ENCODE assay signal across 8 cellular contexts in the genomic region with DNA sequence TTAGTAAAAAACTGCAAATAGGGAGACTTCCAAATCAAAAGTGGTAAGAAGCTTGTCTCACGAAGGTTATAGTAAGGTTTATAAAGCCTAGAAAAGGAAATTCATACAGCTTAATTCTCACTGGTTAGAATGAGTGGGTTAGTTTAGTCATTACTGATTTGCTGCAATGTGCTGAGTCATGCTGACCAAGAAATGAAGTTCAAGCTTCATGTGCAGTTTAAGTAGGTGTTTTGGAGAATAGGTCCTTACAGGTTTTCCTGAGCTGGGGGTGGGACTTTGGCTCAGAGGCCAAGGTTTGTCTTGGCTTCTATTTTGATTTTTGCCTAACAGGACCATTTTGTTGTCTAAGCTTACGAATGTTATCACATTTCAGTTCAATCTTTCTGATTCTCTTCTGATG. TPM values are rescaled to one million over a fixed set of nuclear protein-coding genes. Genes with fewer than 3 reads are reported as not detected.
DNase-seq lines count a peak whose midpoint lies in the region; ATAC-seq and TF ChIP-seq lines count a peak whose summit lies in the region.

No MANE protein-coding gene starts in this region.

- peak; percentile 69 for ATAC-seq in GM18870 (IDR thresholded peaks at IDR 0.05; ENCODE audit: unreplicated experiment)
- ATAC-seq in upper lobe of left lung (ENCODE audit: low FRiP score in 2 of 2) = peak; percentile 62 to 76

- H3K9me3 ChIP-seq in upper lobe of left lung (no peaks in the 10 kb centered on the region), WERI-Rb-1 (ENCODE audit: severe bottlenecking) (no peaks in the 10 kb centered on the region)

- H3K36me3 ChIP-seq in upper lobe of left lung (peaks cover 0 to 5% (median 2%) of the 10 kb centered on the region in 4 donors), WERI-Rb-1 (peaks cover 19% of the 10 kb centered on the region)

- DNase-seq in AG09319 (ENCODE audit: extremely low read depth, low read depth) (peak; percentile 67), LHCN-M2 (ENCODE audit: low read depth) (peak; percentile 78), amniotic stem cell (lab: John Stamatoyannopoulos, UW) (peak; percentile 38), upper lobe of left lung (peak in 1 of 2 donors; percentile 58), WERI-Rb-1 (no peak), SKM-1 (lab: John Stamatoyannopoulos, UW; ENCODE audit: unreplicated experiment) (no peak)

- no peaks in the 10 kb centered on the region for H3K27me3 ChIP-seq in layer of hippocampus (ENCODE audit: control insufficient read depth, insufficient read depth, low read length)
- H3K27me3 ChIP-seq in upper lobe of left lung = no peaks in the 10 kb centered on the region
- H3K27me3 ChIP-seq in WERI-Rb-1 (ENCODE audit: insufficient read depth, low read depth, severe bottlenecking) = no peaks in the 10 kb centered on the region

- peak overlapping the region; percentile 54 for H3K27ac ChIP-seq in layer of hippocampus (ENCODE audit: low read depth, low read length)
- peak overlapping the region in 2 of 4 donors; percentile 16 to 48 for H3K27ac ChIP-seq in upper lobe of left lung
- H3K27ac ChIP-seq in WERI-Rb-1 = no peak overlapping the region

- no peak for TF ChIP-seq POLR2A in upper lobe of left lung (IDR thresholded peaks at IDR 0.05)

- TF ChIP-seq EP300 in upper lobe of left lung (IDR thresholded peaks at IDR 0.05) = no peak

- H3K4me1 ChIP-seq in upper lobe of left lung = peaks cover 7 to 16% (median 14%) of the 10 kb centered on the region in 4 donors

- TF ChIP-seq CTCF in AG09319 (IDR thresholded peaks at IDR 0.05; ENCODE audit: low read depth, low read length) = no peak
- TF ChIP-seq CTCF in upper lobe of left lung (IDR thresholded peaks at IDR 0.05) = no peak
- no peak for TF ChIP-seq CTCF in WERI-Rb-1 (IDR thresholded peaks at IDR 0.05; ENCODE audit: low read depth, low read length)

- WGBS in upper lobe of left lung, 2 donors = 57 to 61% methylated on average over 2 of the region's 2 CpGs

- H3K4me3 ChIP-seq in upper lobe of left lung = no peak overlapping the region
- H3K4me3 ChIP-seq in WERI-Rb-1 (ENCODE audit: low read depth, low read length) = no peak overlapping the region

RNA-seq across cellular contexts. Expression of a gene that starts 15.1 kb away (rescaled TPM):
- total RNA-seq in LHCN-M2 (2014; rRNA removed) = 31.4 and 38.0 TPM in 2 replicates
- 12.8 TPM for polyA plus RNA-seq in LHCN-M2 (2012)
- 100 to 1,000 TPM in 1 of 6 donors, 10 to 100 TPM in 5; 46.0 to 104 (median 69.5) TPM for total RNA-seq in upper lobe of left lung

RNA-seq across cellular contexts. Expression of a gene that starts 56.0 kb away (rescaled TPM):
- not detected in 2 replicates for total RNA-seq in LHCN-M2 (2014; rRNA removed)
- not detected for polyA plus RNA-seq in LHCN-M2 (2012)
- under 1 TPM in 4 of 6 donors, not detected in 2; 0.15 to 0.71 (median 0.55) TPM for total RNA-seq in upper lobe of left lung

Comparison
In these comparisons a context has a peak if more than half of its experiments do, and no peak if none do; other contexts are left out.
1. DNase-seq: peak in AG09319 (single experiment), LHCN-M2 (single experiment) and amniotic stem cell (single experiment); none in WERI-Rb-1 (single experiment) and SKM-1 (single experiment).